27 cellular contexts compared by ENCODE assay signal in the genomic region with DNA sequence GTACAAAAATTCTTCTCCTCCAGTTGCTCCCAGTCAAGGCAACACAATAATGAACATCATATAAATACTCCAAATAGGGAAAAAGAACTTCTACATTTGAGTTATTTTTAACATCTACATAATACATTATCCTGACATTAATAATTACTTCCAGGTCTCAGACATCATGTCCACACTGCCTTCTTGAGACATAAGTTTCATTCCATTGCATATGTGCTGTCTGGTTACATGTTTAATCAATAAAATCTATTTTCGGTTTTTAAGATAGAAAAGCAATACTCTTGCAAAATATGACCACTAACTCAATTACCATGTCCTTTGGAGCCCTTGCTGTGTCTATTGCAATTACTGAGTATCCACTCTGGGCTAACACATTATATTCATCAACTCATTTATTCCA.
"Had no signal": no experiment of that assay in that cellular context is flagged by ENCODE, and none has a peak within 500 bp of the region (broad histone marks: within the 10 kb centered on the region; RNA-seq: fewer than 3 reads in every experiment).

No MANE protein-coding gene starts in this region.

- H3K4me3 ChIP-seq: adrenal gland, body of pancreas, esophagus muscularis mucosa had no signal

- H3K9me3 ChIP-seq: adrenal gland, body of pancreas, esophagus muscularis mucosa had no signal

- H3K4me1 ChIP-seq: adrenal gland, body of pancreas, esophagus muscularis mucosa had no signal

- H3K27me3 ChIP-seq: adrenal gland, body of pancreas, esophagus muscularis mucosa had no signal

- H3K36me3 ChIP-seq: adrenal gland, esophagus muscularis mucosa had no signal

- H3K27ac ChIP-seq: adrenal gland, body of pancreas, esophagus muscularis mucosa had no signal

- DNase-seq: activated CD4-positive, alpha-beta memory T cell treated with anti-CD3 and anti-CD28 coated beads, Interleukin-2, amount 10 ng/mL, durations not matched to agents 7 days and 5 days; activated CD4-positive, alpha-beta T cell treated with anti-CD3 and anti-CD28 coated beads for 36 hours; activated CD4-positive, alpha-beta T cell treated with anti-CD3 and anti-CD28 coated beads, Interleukin-2, amount 10 ng/mL, durations not matched to agents 24 days and 14 days; activated CD4-positive, CD25-positive, alpha-beta regulatory T cell; activated CD4-positive, CD25-positive, alpha-beta regulatory T cell treated with anti-CD3 and anti-CD28 coated beads, Interleukin-2, amount 50 U/mL, for 72 hours; activated CD8-positive, alpha-beta memory T cell treated with anti-CD3 and anti-CD28 coated beads, Interleukin-2, amount 50 U/mL, for 48 hours; activated effector memory CD4-positive, alpha-beta T cell treated with Interleukin-2 at 50 U/mL for 16 hours; activated gamma-delta T cell treated with Interleukin-2 at 50 U/mL for 16 hours; activated naive CD4-positive, alpha-beta T cell treated with anti-CD3 and anti-CD28 coated beads for 36 hours; activated naive CD8-positive, alpha-beta T cell treated with anti-CD3 and anti-CD28 coated beads for 36 hours; activated naive CD8-positive, alpha-beta T cell treated with anti-CD3 and anti-CD28 coated beads, Interleukin-2, amount 50 U/mL, for 24 hours; activated T-cell treated with anti-CD3 and anti-CD28 coated beads for 4 hours; activated T-cell treated with anti-CD3 and anti-CD28 coated beads, Interleukin-2, amount 50 U/mL, for 24 hours; activated T-cell treated with anti-CD3 and anti-CD28 coated beads, Interleukin-2, amount 50 U/mL, for 72 hours; adrenal gland; amygdala; aorta; body of pancreas; caudate nucleus; cortex of kidney; dermis blood vessel endothelial cell; effector CD4-positive, alpha-beta T cell; effector memory CD8-positive, alpha-beta T cell; erythroblast; head of caudate nucleus; T-helper 2 cell had no signal
